ENCODE assay signal across 11 cellular contexts in the genomic region with DNA sequence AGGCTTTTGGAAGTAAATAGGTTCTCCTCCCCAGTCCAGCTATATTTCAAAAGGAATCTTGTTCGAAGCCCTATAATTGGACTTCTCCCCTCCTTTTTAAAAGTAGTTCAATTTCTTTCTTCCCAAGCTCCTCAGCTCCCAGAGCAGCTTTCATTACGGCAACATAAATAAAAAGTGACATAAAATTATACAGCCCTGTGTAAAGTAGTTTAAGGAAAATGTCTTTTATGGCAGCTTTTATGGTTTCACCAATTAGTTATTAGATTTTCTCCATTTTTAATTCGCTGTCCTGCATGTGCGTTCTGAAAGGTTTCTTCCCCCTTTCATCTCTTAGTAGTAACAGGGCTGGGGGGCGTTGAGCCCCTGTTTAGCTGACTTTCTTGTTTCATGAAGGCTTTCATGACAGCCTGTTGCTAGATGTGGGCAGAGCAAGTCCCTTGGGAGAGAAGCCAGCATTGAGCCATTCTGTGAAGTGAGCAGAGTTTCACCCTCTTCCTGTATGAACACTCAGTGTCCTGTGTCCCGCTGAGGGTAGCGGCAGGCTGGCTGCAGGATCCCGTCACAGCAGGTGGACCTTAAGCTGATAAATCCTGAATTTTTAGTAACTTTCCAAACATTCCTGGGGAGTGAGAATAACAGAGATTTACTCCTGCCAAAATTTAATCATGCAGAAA.
DNase-seq lines count a peak whose midpoint lies in the region; ATAC-seq, FAIRE-seq and TF ChIP-seq lines count a peak whose summit lies in the region.
"Had no signal": no experiment of that assay in that cellular context is flagged by ENCODE, and none has a peak within 500 bp of the region (broad histone marks: within the 10 kb centered on the region; RNA-seq: fewer than 3 reads in every experiment).

No MANE protein-coding gene starts in this region.

- no peaks in the 10 kb centered on the region for H3K27me3 ChIP-seq in astrocyte (ENCODE audit: insufficient read depth, low read length)
- H3K27me3 ChIP-seq: right lobe of liver had no signal

- H2AFZ ChIP-seq in astrocyte (ENCODE audit: low read depth, low read length): peak overlapping the region; percentile 38

- H3K36me3 ChIP-seq in astrocyte (ENCODE audit: insufficient read depth, low read length): no peaks in the 10 kb centered on the region
- H3K36me3 ChIP-seq: right lobe of liver had no signal

- no peaks in the 10 kb centered on the region for H3K9me3 ChIP-seq in astrocyte (ENCODE audit: insufficient read depth, low read depth, low read length)
- H3K9me3 ChIP-seq: right lobe of liver had no signal

- peak overlapping the region; percentile 78 for H3K4me2 ChIP-seq in astrocyte (ENCODE audit: low read length)

- H3K27ac ChIP-seq in astrocyte (ENCODE audit: low read depth, low read length): peak overlapping the region; percentile 35
- H3K27ac ChIP-seq: right lobe of liver had no signal

- H3K4me1 Mint-ChIP-seq in HFFc6 (ENCODE audit: low read depth) (peaks cover 65% of the 10 kb centered on the region), astrocyte (ENCODE audit: low read depth, unreplicated experiment) (peaks cover 51% of the 10 kb centered on the region), mesothelial cell of epicardium (peaks cover 78% of the 10 kb centered on the region)

- no peaks in the 10 kb centered on the region for H4K20me1 ChIP-seq in astrocyte (ENCODE audit: insufficient read depth, low read length)

- H3K27ac Mint-ChIP-seq in HFFc6 (no peak overlapping the region; the same call in 1 of the 2 replicates), astrocyte (ENCODE audit: unreplicated experiment) (no peak overlapping the region), mesothelial cell of epicardium (peak overlapping the region; percentile 97)

- H3K79me2 ChIP-seq in astrocyte (ENCODE audit: insufficient read depth, low read length): no peaks in the 10 kb centered on the region

- no peak for FAIRE-seq in astrocyte (lab: Jason Lieb, UNC)
- peak; percentile 42 for FAIRE-seq in urothelium cell line (lab: Jason Lieb, UNC)
- FAIRE-seq: bronchial epithelial cell had no signal

- DNase-seq in HFFc6: no peak
- DNase-seq in astrocyte (ENCODE audit: low read depth): no peak
- no peak for DNase-seq in mesothelial cell of epicardium (ENCODE audit: low spot score in 2 of 2, unreplicated experiment in 2 of 2)
- DNase-seq in urothelium cell line (ENCODE audit: low spot score): peak; percentile 48
- DNase-seq in left lobe of liver (ENCODE audit: low spot score): no peak
- no peak for DNase-seq in NCI-H82 treated with DMSO at 0.1 percent for 48 hours (lab: John Stamatoyannopoulos, UW; ENCODE audit: unreplicated experiment)
- DNase-seq: activated CD4-positive, alpha-beta T cell treated with anti-CD3 and anti-CD28 coated beads, Interleukin-2, amount 50 U/mL, for 1 hour; NCI-H2107; right lobe of liver had no signal

- ATAC-seq in left lobe of liver: no peak
- ATAC-seq in HG03097 (IDR thresholded peaks at IDR 0.05; ENCODE audit: low FRiP score, unreplicated experiment): no peak
- ATAC-seq: right lobe of liver had no signal

- H3K27me3 Mint-ChIP-seq in HFFc6 (ENCODE audit: insufficient read depth) (peaks cover 16% of the 10 kb centered on the region), astrocyte (ENCODE audit: low read depth, unreplicated experiment) (no peaks in the 10 kb centered on the region), mesothelial cell of epicardium (ENCODE audit: low read depth) (no peaks in the 10 kb centered on the region)

- H3K9ac ChIP-seq in astrocyte (ENCODE audit: low read length): peak overlapping the region; percentile 52

- peak overlapping the region; percentile 27 for H3K4me3 ChIP-seq in astrocyte (ENCODE audit: insufficient read depth, low read depth, low read length)
- H3K4me3 ChIP-seq: right lobe of liver had no signal

- H3K36me3 Mint-ChIP-seq in HFFc6 (ENCODE audit: low read depth) (no peaks in the 10 kb centered on the region), astrocyte (ENCODE audit: low read depth, unreplicated experiment) (peaks cover 2% of the 10 kb centered on the region), mesothelial cell of epicardium (peaks cover 2% of the 10 kb centered on the region)

- TF ChIP-seq CTCF in HFFc6 (IDR thresholded peaks at IDR 0.05) (no peak), astrocyte (IDR thresholded peaks at IDR 0.05; ENCODE audit: insufficient read depth, low read depth, low read length) (no peak), mesothelial cell of epicardium (IDR thresholded peaks at IDR 0.05; ENCODE audit: unreplicated experiment) (no peak)

- H3K4me3 Mint-ChIP-seq in HFFc6: peak overlapping the region; percentile 68; the same call in 1 of the 2 replicates
- no peak overlapping the region for H3K4me3 Mint-ChIP-seq in astrocyte (ENCODE audit: unreplicated experiment)
- peak overlapping the region; percentile 9 for H3K4me3 Mint-ChIP-seq in mesothelial cell of epicardium

- H3K9me3 Mint-ChIP-seq in HFFc6 (peaks cover 5% of the 10 kb centered on the region; the same call in 1 of the 2 replicates), astrocyte (ENCODE audit: unreplicated experiment) (peaks cover 6% of the 10 kb centered on the region), mesothelial cell of epicardium (no peaks in the 10 kb centered on the region)

- peaks cover 49% of the 10 kb centered on the region for H3K4me1 ChIP-seq in astrocyte (ENCODE audit: insufficient read depth, low read length)
- H3K4me1 ChIP-seq: right lobe of liver had no signal
